In the genomic region with DNA sequence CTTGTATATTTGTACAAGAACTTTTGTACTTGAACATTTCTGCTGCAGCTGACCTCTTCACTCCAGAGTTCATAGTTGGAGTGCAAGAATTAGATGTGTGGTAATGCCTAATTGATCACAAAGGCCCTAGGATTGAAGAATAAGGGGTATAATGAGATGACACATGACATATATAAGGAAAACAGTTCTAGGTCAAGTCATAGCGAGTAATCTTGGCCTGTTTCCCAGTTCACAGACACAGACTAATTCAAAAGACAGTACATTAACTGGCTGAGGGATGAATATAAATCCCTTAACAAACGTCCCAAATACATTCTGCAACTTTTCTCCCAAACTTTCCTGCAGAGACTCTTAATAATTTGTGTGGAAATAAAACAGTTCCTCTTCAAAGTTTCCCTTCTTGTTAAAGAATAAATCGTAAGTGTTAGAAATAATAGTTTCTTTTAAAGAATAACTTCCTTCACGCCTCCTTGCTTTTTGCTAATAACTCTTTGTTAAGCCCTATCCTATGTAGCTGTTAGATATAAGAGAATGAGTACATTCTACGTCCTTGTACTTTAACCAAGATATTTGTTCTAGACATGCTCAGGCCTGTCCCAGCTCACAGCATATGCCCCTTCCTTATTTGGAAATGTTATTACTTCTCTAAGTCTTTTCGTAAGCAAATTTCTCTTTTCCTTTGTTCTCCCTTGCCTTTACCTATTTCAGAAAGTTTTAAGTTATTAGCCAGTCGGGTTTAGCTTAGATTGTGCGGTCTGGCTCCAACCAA, we compare ENCODE assay signal across 17 cellular contexts.
"Had no signal": no experiment of that assay in that cellular context is flagged by ENCODE, and none has a peak within 500 bp of the region (broad histone marks: within the 10 kb centered on the region; RNA-seq: fewer than 3 reads in every experiment).

No MANE protein-coding gene starts in this region.

- H3K27me3 ChIP-seq: sigmoid colon, spleen, testis had no signal

- H3K27ac ChIP-seq: sigmoid colon, spleen, testis, WERI-Rb-1 had no signal

- H3K36me3 ChIP-seq: sigmoid colon, spleen, WERI-Rb-1 had no signal

- H3K4me3 ChIP-seq: sigmoid colon, spleen, testis had no signal

- H3K4me1 ChIP-seq: sigmoid colon, spleen, testis had no signal

- DNase-seq: activated CD4-positive, alpha-beta T cell treated with anti-CD3 and anti-CD28 coated beads for 1 hour; activated CD8-positive, alpha-beta memory T cell treated with anti-CD3 and anti-CD28 coated beads for 24 hours; activated CD8-positive, alpha-beta memory T cell treated with anti-CD3 and anti-CD28 coated beads, Interleukin-2, amount 50 U/mL, for 48 hours; activated effector memory CD4-positive, alpha-beta T cell treated with Interleukin-2 at 50 U/mL for 16 hours; activated naive CD4-positive, alpha-beta T cell treated with anti-CD3 and anti-CD28 coated beads, Interleukin-2, amount 50 U/mL, for 16 hours; activated T-cell treated with anti-CD3 and anti-CD28 coated beads, Interleukin-2, amount 50 U/mL, for 48 hours; effector CD8-positive, alpha-beta T cell; occipital lobe; posterior cingulate gyrus; sigmoid colon; spleen; stimulated activated CD4-positive, alpha-beta T cell treated with anti-CD3 and anti-CD28 coated beads, Interleukin-4, amount 100 ng/mL, for 4 hours; T-helper 2 cell; testis; WERI-Rb-1 had no signal

- H3K9me3 ChIP-seq: testis had no signal

- ATAC-seq: left lobe of liver; stimulated activated memory B cell treated with anti-CD40 and anti-IgM and Interleukin-4, amounts not matched to agents 10 μg/mL and 1 μg/mL and 100 μg/mL, for 72 hours had no signal
